25 cellular contexts compared by ENCODE assay signal in genomic region chr4:62028758-62029157, GRCh38.
"Had no signal": no experiment of that assay in that cellular context is flagged by ENCODE, and none has a peak within 500 bp of the region (broad histone marks: within the 10 kb centered on the region; RNA-seq: fewer than 3 reads in every experiment).

No MANE protein-coding gene starts in this region.

- FAIRE-seq: endothelial cell of umbilical vein, islet of Langerhans, small intestine had no signal

- DNase-seq: colonic mucosa; effector memory CD4-positive, alpha-beta T cell; foreskin keratinocyte; heart right ventricle; hippocampal formation; left cardiac atrium; left lung; mammary epithelial cell; mesendoderm; midbrain; naive thymus-derived CD4-positive, alpha-beta T cell; nucleus accumbens; right lobe of liver; small intestine; stimulated activated CD4-positive, alpha-beta T cell treated with anti-CD3 and anti-CD28 coated beads, Interleukin-15, amount 100 ng/mL, for 24 hours; stimulated activated CD4-positive, alpha-beta T cell treated with anti-CD3 and anti-CD28 coated beads, Interleukin-2, amount 100 ng/mL, for 48 hours; stimulated activated naive B cell treated with anti-CD40 and anti-IgM and Interleukin-4, amounts not matched to agents 10 μg/mL and 1 μg/mL and 100 μg/mL, for 72 hours; transverse colon; upper lobe of right lung; uterus had no signal

- ATAC-seq: foreskin keratinocyte; gastroesophageal sphincter; heart right ventricle; left cardiac atrium; left lung; naive thymus-derived CD4-positive, alpha-beta T cell; right lobe of liver; stimulated activated naive B cell treated with anti-CD40 and anti-IgM and Interleukin-4, amounts not matched to agents 10 μg/mL and 1 μg/mL and 100 μg/mL, for 72 hours; upper lobe of right lung had no signal

- H3K9me3 ChIP-seq: colonic mucosa, esophagus muscularis mucosa, gastroesophageal sphincter, heart right ventricle, left lung, right lobe of liver, transverse colon, upper lobe of right lung, uterus had no signal

- H3K4me1 ChIP-seq: colonic mucosa, esophagus muscularis mucosa, foreskin keratinocyte, gastroesophageal sphincter, heart right ventricle, left lung, parathyroid adenoma, right lobe of liver, transverse colon, upper lobe of right lung, uterus had no signal

- H3K27ac ChIP-seq: colonic mucosa, esophagus muscularis mucosa, foreskin keratinocyte, gastroesophageal sphincter, heart right ventricle, left lung, parathyroid adenoma, right lobe of liver, transverse colon, upper lobe of right lung, uterus had no signal

- H3K27me3 ChIP-seq: colonic mucosa, esophagus muscularis mucosa, foreskin keratinocyte, gastroesophageal sphincter, heart right ventricle, left lung, right lobe of liver, transverse colon, upper lobe of right lung, uterus had no signal

- H3K4me3 ChIP-seq: colonic mucosa, esophagus muscularis mucosa, gastroesophageal sphincter, heart right ventricle, left lung, right lobe of liver, transverse colon, upper lobe of right lung, uterus had no signal

- H3K36me3 ChIP-seq: colonic mucosa, esophagus muscularis mucosa, gastroesophageal sphincter, heart right ventricle, left lung, right lobe of liver, transverse colon, upper lobe of right lung, uterus had no signal
